24 cellular contexts compared by ENCODE assay signal in the genomic region with DNA sequence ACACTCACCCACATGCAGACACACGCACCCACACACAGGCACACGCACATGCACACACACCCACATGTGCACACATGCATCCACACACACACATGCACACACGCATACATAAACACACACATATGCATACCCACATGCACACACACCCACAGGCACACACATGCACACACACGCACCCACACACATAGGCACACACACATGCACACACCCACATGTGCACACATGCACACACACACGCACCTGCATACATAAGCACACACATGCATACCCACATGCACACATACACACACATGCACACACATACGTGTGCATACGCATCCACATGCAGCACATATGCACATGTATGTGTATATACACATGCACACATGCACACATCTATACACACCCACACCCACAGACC.
"Had no signal": no experiment of that assay in that cellular context is flagged by ENCODE, and none has a peak within 500 bp of the region (broad histone marks: within the 10 kb centered on the region; RNA-seq: fewer than 3 reads in every experiment).

No MANE protein-coding gene starts in this region.

- H3K9me3 Mint-ChIP-seq: dendritic cell treated with granulocyte-macrophage colony-stimulating factor and Interleukin-4, amounts not matched to agents 40 ng/mL and 50 ng/mL, for 4 days; effector memory CD8-positive, alpha-beta T cell; neural crest cell; stimulated activated naive CD8-positive, alpha-beta T cell treated with anti-CD3 and anti-CD28 coated beads, Interleukin-15, amount 100 ng/mL, for 72 hours had no signal

- H3K9me3 ChIP-seq: esophagus muscularis mucosa, gastrocnemius medialis, heart right ventricle, left lung, mucosa of descending colon, pancreas, testis, transverse colon had no signal

- H3K36me3 ChIP-seq: esophagus muscularis mucosa, gastrocnemius medialis, heart right ventricle, left lung, pancreas, transverse colon had no signal

- H3K4me3 Mint-ChIP-seq: dendritic cell treated with granulocyte-macrophage colony-stimulating factor and Interleukin-4, amounts not matched to agents 40 ng/mL and 50 ng/mL, for 4 days; effector memory CD8-positive, alpha-beta T cell; naive thymus-derived CD8-positive, alpha-beta T cell; neural crest cell; stimulated activated naive B cell treated with anti-CD40 and anti-IgM and Interleukin-4, amounts not matched to agents 10 μg/mL and 1 μg/mL and 100 μg/mL, for 72 hours; stimulated activated naive CD8-positive, alpha-beta T cell treated with anti-CD3 and anti-CD28 coated beads, Interleukin-15, amount 100 ng/mL, for 72 hours had no signal

- H3K4me1 ChIP-seq: esophagus muscularis mucosa, gastrocnemius medialis, heart right ventricle, left lung, pancreas, testis, transverse colon had no signal

- ATAC-seq: effector memory CD8-positive, alpha-beta T cell; gastrocnemius medialis; heart right ventricle; mucosa of descending colon; naive thymus-derived CD8-positive, alpha-beta T cell; pancreas; right cardiac atrium; stimulated activated naive B cell treated with anti-CD40 and anti-IgM and Interleukin-4, amounts not matched to agents 10 μg/mL and 1 μg/mL and 100 μg/mL, for 72 hours; stimulated activated naive CD8-positive, alpha-beta T cell treated with anti-CD3 and anti-CD28 coated beads, Interleukin-15, amount 100 ng/mL, for 72 hours had no signal

- FAIRE-seq: colon, pancreas, small intestine had no signal

- H3K27ac Mint-ChIP-seq: dendritic cell treated with granulocyte-macrophage colony-stimulating factor and Interleukin-4, amounts not matched to agents 40 ng/mL and 50 ng/mL, for 4 days; effector memory CD8-positive, alpha-beta T cell; progenitor cell of endocrine pancreas; stimulated activated naive B cell treated with anti-CD40 and anti-IgM and Interleukin-4, amounts not matched to agents 10 μg/mL and 1 μg/mL and 100 μg/mL, for 72 hours; stimulated activated naive CD8-positive, alpha-beta T cell treated with anti-CD3 and anti-CD28 coated beads, Interleukin-15, amount 100 ng/mL, for 72 hours had no signal

- H3K4me3 ChIP-seq: esophagus muscularis mucosa, gastrocnemius medialis, heart right ventricle, left lung, lung, mucosa of descending colon, pancreas, testis, transverse colon had no signal

- H3K27ac ChIP-seq: epithelial cell of prostate, esophagus muscularis mucosa, gastrocnemius medialis, heart right ventricle, left lung, pancreas, testis, transverse colon had no signal

- H3K36me3 Mint-ChIP-seq: naive thymus-derived CD8-positive, alpha-beta T cell; stimulated activated naive B cell treated with anti-CD40 and anti-IgM and Interleukin-4, amounts not matched to agents 10 μg/mL and 1 μg/mL and 100 μg/mL, for 72 hours had no signal

- H3K27me3 ChIP-seq: esophagus muscularis mucosa, pancreas, testis had no signal

- DNase-seq: effector memory CD8-positive, alpha-beta T cell; gastrocnemius medialis; heart right ventricle; islet precursor cell; left lung; mucosa of descending colon; occipital lobe; pancreas; right cardiac atrium; small intestine; stimulated activated CD4-positive, alpha-beta T cell treated with anti-CD3 and anti-CD28 coated beads, Interleukin-4, amount 100 ng/mL, for 1 hour; stimulated activated CD8-positive, alpha-beta memory T cell treated with anti-CD3 and anti-CD28 coated beads, Interleukin-4, amount 100 ng/mL, for 48 hours; stimulated activated naive B cell treated with anti-CD40 and anti-IgM and Interleukin-4, amounts not matched to agents 10 μg/mL and 1 μg/mL and 100 μg/mL, for 72 hours; stimulated activated naive CD8-positive, alpha-beta T cell treated with anti-CD3 and anti-CD28 coated beads, Interleukin-15, amount 100 ng/mL, for 72 hours; testis; transverse colon had no signal
